ENCODE assay signal across 9 cellular contexts in genomic region chr7:114832906-114833595, GRCh38.
DNase-seq lines count a peak whose midpoint lies in the region; ATAC-seq lines count a peak whose summit lies in the region.
"Had no signal": no experiment of that assay in that cellular context is flagged by ENCODE, and none has a peak within 500 bp of the region (broad histone marks: within the 10 kb centered on the region; RNA-seq: fewer than 3 reads in every experiment).

No MANE protein-coding gene starts in this region.

- no peak overlapping the region for H3K4me3 Mint-ChIP-seq in activated naive CD8-positive, alpha-beta T cell treated with anti-CD3 and anti-CD28 coated beads for 36 hours

- peaks cover 2% of the 10 kb centered on the region for H3K9me3 Mint-ChIP-seq in activated naive CD8-positive, alpha-beta T cell treated with anti-CD3 and anti-CD28 coated beads for 36 hours

- ATAC-seq in GM18867 (IDR thresholded peaks at IDR 0.05; ENCODE audit: unreplicated experiment) (peak; percentile 92), GM21360 (IDR thresholded peaks at IDR 0.05; ENCODE audit: unreplicated experiment) (peak; percentile 95), HG03060 (IDR thresholded peaks at IDR 0.05; ENCODE audit: low read depth, unreplicated experiment) (peak; percentile 86)

- no peaks in the 10 kb centered on the region for H3K27me3 Mint-ChIP-seq in activated naive CD8-positive, alpha-beta T cell treated with anti-CD3 and anti-CD28 coated beads for 36 hours

- peaks cover 4% of the 10 kb centered on the region for H3K36me3 Mint-ChIP-seq in activated naive CD8-positive, alpha-beta T cell treated with anti-CD3 and anti-CD28 coated beads for 36 hours

- H3K4me1 Mint-ChIP-seq in activated naive CD8-positive, alpha-beta T cell treated with anti-CD3 and anti-CD28 coated beads for 36 hours, result peaks cover 12% of the 10 kb centered on the region

- H3K27ac Mint-ChIP-seq in activated naive CD8-positive, alpha-beta T cell treated with anti-CD3 and anti-CD28 coated beads for 36 hours, result peak overlapping the region; percentile 85

- no peak for DNase-seq in activated naive CD8-positive, alpha-beta T cell treated with anti-CD3 and anti-CD28 coated beads for 36 hours
- DNase-seq in epidermal melanocyte (ENCODE audit: insufficient read length, low spot score) (no peak), NCI-H526 (lab: John Stamatoyannopoulos, UW) (no peak), DMS114 treated with DMSO at 0.1 percent for 48 hours (lab: John Stamatoyannopoulos, UW; ENCODE audit: unreplicated experiment) (no peak)
- DNase-seq: NCI-H2081 treated with DMSO at 0.1 percent for 48 hours, substantia nigra had no signal
